1 cellular context compared by ENCODE assay signal in genomic region chr2:101299601-101300000, GRCh38.
TF ChIP-seq lines count a peak whose summit lies in the region.

No MANE protein-coding gene starts in this region.

TF ChIP-seq in liver, 16 proteins besides CTCF, POLR2A, EP300 and RAD21 (continued from another document):
- no peak for TF ChIP-seq YY1 (IDR thresholded peaks at IDR 0.05)
- TF ChIP-seq HNF4G (IDR thresholded peaks at IDR 0.05) = peak; percentile 5
- no peak for TF ChIP-seq NR2F2 (IDR thresholded peaks at IDR 0.05)
